In genomic region chr12:1798734-1799067, GRCh38 we compare ENCODE assay signal across 30 cellular contexts. TPM values are rescaled to one million over a fixed set of nuclear protein-coding genes. Genes with fewer than 3 reads are reported as not detected.
A peak's percentile ranks its signal among the peaks of the same experiment; 100 is the strongest.
DNase-seq lines count a peak whose midpoint lies in the region; ATAC-seq and TF ChIP-seq lines count a peak whose summit lies in the region.
"Had no signal": no experiment of that assay in that cellular context is flagged by ENCODE, and none has a peak within 500 bp of the region (broad histone marks: within the 10 kb centered on the region; RNA-seq: fewer than 3 reads in every experiment).

No MANE protein-coding gene starts in this region.

- H2BK120ac ChIP-seq in neuronal stem cell (ENCODE audit: low read depth, low read length), result no peak overlapping the region

- WGBS in neuronal stem cell (ENCODE audit: extremely low coverage in 2 of 2, insufficient read length in 2 of 2, insufficient replicate concordance in 1 of 2), 2 donors, result no CpG with 5 or more reads among the region's 5 CpGs

- no peaks in the 10 kb centered on the region for H3K9me3 Mint-ChIP-seq in activated B cell treated with CpG ODN at 0.5 μM for 24 hours
- H3K9me3 Mint-ChIP-seq: activated naive CD4-positive, alpha-beta T cell treated with anti-CD3 and anti-CD28 coated beads, Interleukin-2, amount 50 U/mL, for 72 hours; activated T-helper 1 cell treated with anti-CD3 and anti-CD28 coated beads, Interleukin-12 subunit alpha, Interleukin-12 subunit beta, Interleukin-2, Interleukin-4 antibody, amounts not matched to agents 30 ng/mL and 10 ng/mL and 1 ng/mL, durations not matched to agents 14 hours and 24 hours and 36 hours; CD14-positive monocyte; GM23338 had no signal

- H3K27me3 ChIP-seq in BLaER1 (no peaks in the 10 kb centered on the region), neuronal stem cell (ENCODE audit: control insufficient read depth in 3 of 3, insufficient read depth in 3 of 3, low read depth in 1 of 3, low read length in 3 of 3) (peaks cover 0 to 12% (median 2%) of the 10 kb centered on the region in 3 experiments)
- no peaks in the 10 kb centered on the region for H3K27me3 ChIP-seq in BLaER1 treated with 17β-estradiol and CSF1 and Interleukin-3, amounts not matched to agents 10 nM and 100 nM
- H3K27me3 ChIP-seq: dorsolateral prefrontal cortex, upper lobe of right lung had no signal

- no peak overlapping the region for H4K8ac ChIP-seq in neuronal stem cell (ENCODE audit: low read depth, low read length)

- no peak overlapping the region for H3K14ac ChIP-seq in neuronal stem cell (ENCODE audit: low read length)

- H3K9me3 ChIP-seq in BLaER1, result no peaks in the 10 kb centered on the region
- no peaks in the 10 kb centered on the region for H3K9me3 ChIP-seq in BLaER1 treated with 17β-estradiol and CSF1 and Interleukin-3, amounts not matched to agents 10 nM and 100 nM (replicated peaks in 1 of 11)
- no peaks in the 10 kb centered on the region for H3K9me3 ChIP-seq in neuronal stem cell (replicated peaks in 1 of 2; ENCODE audit: control insufficient read depth in 2 of 2, insufficient read depth in 1 of 2, low read depth in 1 of 2, low read length in 2 of 2)
- H3K9me3 ChIP-seq: upper lobe of right lung had no signal

- CTCF ChIA-PET in activated B cell treated with CpG ODN at 0.5 μM for 24 hours (lab: Charles Lee), result interaction anchor here (0.8 to 10.4 kb wide), 2 partner anchors 142 to 146 kb away, joined by 3 to 205 read pairs; no protein-coding TSS in a partner anchor

- no peaks in the 10 kb centered on the region for H3K79me1 ChIP-seq in neuronal stem cell (ENCODE audit: low read depth, low read length)

- H3K4me3 ChIP-seq in BLaER1 (no peak overlapping the region), neuronal stem cell (ENCODE audit: low read length in 2 of 2) (no peak overlapping the region)
- peak overlapping the region in 4 of 10 experiments; percentile 61 to 76 (median 64); a peak in 1 of 20 replicates for H3K4me3 ChIP-seq in BLaER1 treated with 17β-estradiol and CSF1 and Interleukin-3, amounts not matched to agents 10 nM and 100 nM
- H3K4me3 ChIP-seq: dorsolateral prefrontal cortex, GM23338, smooth muscle cell, upper lobe of right lung had no signal

- peak overlapping the region; percentile 76 for H2BK15ac ChIP-seq in neuronal stem cell (ENCODE audit: low read length)

- peak overlapping the region; percentile 15 for H3K18ac ChIP-seq in neuronal stem cell (ENCODE audit: low read length)

- no peak overlapping the region for H3K4me3 Mint-ChIP-seq in activated B cell treated with CpG ODN at 0.5 μM for 24 hours
- H3K4me3 Mint-ChIP-seq: activated T-helper 1 cell treated with anti-CD3 and anti-CD28 coated beads, Interleukin-12 subunit alpha, Interleukin-12 subunit beta, Interleukin-2, Interleukin-4 antibody, amounts not matched to agents 30 ng/mL and 10 ng/mL and 1 ng/mL, durations not matched to agents 14 hours and 24 hours and 36 hours; CD14-positive monocyte; GM23338 had no signal

- no peak for ATAC-seq in activated B cell treated with CpG ODN at 0.5 μM for 24 hours (ENCODE audit: low read depth)
- ATAC-seq: activated naive CD4-positive, alpha-beta T cell treated with anti-CD3 and anti-CD28 coated beads, Interleukin-2, amount 50 U/mL, for 72 hours; upper lobe of right lung had no signal

- H3K4me1 ChIP-seq in BLaER1 (peaks cover 98% of the 10 kb centered on the region), neuronal stem cell (ENCODE audit: control insufficient read depth in 2 of 2, insufficient read depth in 1 of 2, low read depth in 1 of 2, low read length in 2 of 2) (peaks cover 5% of the 10 kb centered on the region in 2 donors)
- peaks cover 74 to 99% (median 98%) of the 10 kb centered on the region in 10 experiments for H3K4me1 ChIP-seq in BLaER1 treated with 17β-estradiol and CSF1 and Interleukin-3, amounts not matched to agents 10 nM and 100 nM

- no peak for DNase-seq in activated B cell treated with CpG ODN at 0.5 μM for 24 hours
- DNase-seq in neuronal stem cell (ENCODE audit: low spot score), result no peak
- DNase-seq in medulla oblongata (ENCODE audit: extremely low spot score), result no peak
- no peak for DNase-seq in stimulated activated naive CD4-positive, alpha-beta T cell (lab: John Stamatoyannopoulos, UW)
- no peak for DNase-seq in NCI-H446 treated with DMSO at 0.1 percent for 48 hours (lab: John Stamatoyannopoulos, UW)
- DNase-seq: Karpas-422; NCI-H1436; NCI-H2081 treated with DMSO at 0.1 percent for 48 hours; NCI-H226; NCI-H774; stimulated activated CD4-positive, alpha-beta T cell treated with anti-CD3 and anti-CD28 coated beads, Interleukin-2, amount 100 ng/mL, for 48 hours; substantia nigra; T-helper 2 cell had no signal

- TF ChIP-seq CTCF in activated B cell treated with CpG ODN at 0.5 μM for 24 hours (IDR thresholded peaks at IDR 0.05), result no peak

- H3K4me2 ChIP-seq in BLaER1 (peak overlapping the region; percentile 99), neuronal stem cell (ENCODE audit: insufficient read depth, low read length, poor library complexity, severe bottlenecking) (no peak overlapping the region)
- H3K4me2 ChIP-seq in BLaER1 treated with 17β-estradiol and CSF1 and Interleukin-3, amounts not matched to agents 10 nM and 100 nM, result peak overlapping the region; percentile 95 to 99 (median 97); a peak in 21 of 22 replicates
- H3K4me2 ChIP-seq: GM23338, smooth muscle cell had no signal

- no peaks in the 10 kb centered on the region for H3K27me3 Mint-ChIP-seq in activated B cell treated with CpG ODN at 0.5 μM for 24 hours

- H3K9ac ChIP-seq in BLaER1 (peak overlapping the region; percentile 88), neuronal stem cell (ENCODE audit: low read depth, low read length, poor library complexity) (no peak overlapping the region)
- peak overlapping the region in 8 of 11 experiments; percentile 85 to 94 (median 93); a peak in 14 of 22 replicates for H3K9ac ChIP-seq in BLaER1 treated with 17β-estradiol and CSF1 and Interleukin-3, amounts not matched to agents 10 nM and 100 nM

- H3K27ac ChIP-seq in BLaER1 (peak overlapping the region; percentile 97), neuronal stem cell (replicated peaks; ENCODE audit: low read length) (no peak overlapping the region)
- peak overlapping the region in 9 of 11 experiments; percentile 10 to 100 (median 97); a peak in 17 of 22 replicates for H3K27ac ChIP-seq in BLaER1 treated with 17β-estradiol and CSF1 and Interleukin-3, amounts not matched to agents 10 nM and 100 nM
- H3K27ac ChIP-seq: upper lobe of right lung had no signal

- no peaks in the 10 kb centered on the region for H4K20me1 ChIP-seq in BLaER1
- H4K20me1 ChIP-seq in BLaER1 treated with 17β-estradiol and CSF1 and Interleukin-3, amounts not matched to agents 10 nM and 100 nM, result peaks cover 0 to 20% (median 0%) of the 10 kb centered on the region in 11 experiments; a peak in 5 of 22 replicates

- H3K4ac ChIP-seq in neuronal stem cell (ENCODE audit: low read length), result no peak overlapping the region

- no peaks in the 10 kb centered on the region for H3K36me3 Mint-ChIP-seq in activated B cell treated with CpG ODN at 0.5 μM for 24 hours (ENCODE audit: low read depth)
- H3K36me3 Mint-ChIP-seq: activated naive CD4-positive, alpha-beta T cell treated with anti-CD3 and anti-CD28 coated beads, Interleukin-2, amount 50 U/mL, for 72 hours had no signal

- intact Hi-C loops in activated B cell treated with CpG ODN at 0.5 μM for 24 hours (cut with micrococcal nuclease), result loop anchor here (5.0 kb wide), 1 partner anchor 984 kb away; no protein-coding TSS in a partner anchor

- no peak overlapping the region for H2BK5ac ChIP-seq in neuronal stem cell (ENCODE audit: low read length)

- POLR2A ChIA-PET in activated B cell treated with CpG ODN at 0.5 μM for 24 hours (lab: Charles Lee), result interaction anchor here (0.6 to 1.3 kb wide), 3 partner anchors 120 to 141 kb away, joined by 3 to 6 read pairs (median 6); partner anchors contain the start of gene CACNA2D4

- H2AK5ac ChIP-seq in neuronal stem cell (ENCODE audit: low read depth, low read length), result peak overlapping the region; percentile 38

- no peak overlapping the region for H3K23ac ChIP-seq in neuronal stem cell (ENCODE audit: low read depth, low read length, poor library complexity)

- no peak overlapping the region for H4K91ac ChIP-seq in neuronal stem cell (ENCODE audit: low read depth, low read length, poor library complexity)

- H3K36me3 ChIP-seq in BLaER1, result peaks cover 40% of the 10 kb centered on the region
- peaks cover 0 to 57% (median 23%) of the 10 kb centered on the region in 11 experiments; a peak in 17 of 22 replicates for H3K36me3 ChIP-seq in BLaER1 treated with 17β-estradiol and CSF1 and Interleukin-3, amounts not matched to agents 10 nM and 100 nM
- no peaks in the 10 kb centered on the region for H3K36me3 ChIP-seq in neuronal stem cell (replicated peaks in 1 of 2; ENCODE audit: control insufficient read depth in 2 of 2, insufficient read depth in 2 of 2, low read length in 2 of 2)
- H3K36me3 ChIP-seq: upper lobe of right lung had no signal

- peaks cover 25% of the 10 kb centered on the region for H3K4me1 Mint-ChIP-seq in activated B cell treated with CpG ODN at 0.5 μM for 24 hours

- peak overlapping the region; percentile 54 for H3K27ac Mint-ChIP-seq in activated B cell treated with CpG ODN at 0.5 μM for 24 hours
- H3K27ac Mint-ChIP-seq: activated naive CD4-positive, alpha-beta T cell treated with anti-CD3 and anti-CD28 coated beads, Interleukin-2, amount 50 U/mL, for 72 hours; activated T-helper 1 cell treated with anti-CD3 and anti-CD28 coated beads, Interleukin-12 subunit alpha, Interleukin-12 subunit beta, Interleukin-2, Interleukin-4 antibody, amounts not matched to agents 30 ng/mL and 10 ng/mL and 1 ng/mL, durations not matched to agents 14 hours and 24 hours and 36 hours; GM23338 had no signal

- no peak overlapping the region for H2AFZ ChIP-seq in neuronal stem cell (ENCODE audit: low read length)
- H2AFZ ChIP-seq: GM23338 had no signal

- H2BK12ac ChIP-seq in neuronal stem cell (ENCODE audit: low read length), result no peak overlapping the region

RNA-seq across cellular contexts. Expression of gene LRTM2, which starts 21.7 kb away (rescaled TPM):
- total RNA-seq in activated B cell treated with CpG ODN at 0.5 μM for 24 hours, result not detected in 2 replicates
- polyA plus RNA-seq in neuronal stem cell (2013, experiment 1 of 2), result 0.03 TPM
- polyA plus RNA-seq in neuronal stem cell (2013, experiment 2 of 2), result 0.03 TPM
- total RNA-seq: activated naive CD4-positive, alpha-beta T cell treated with anti-CD3 and anti-CD28 coated beads, Interleukin-2, amount 50 U/mL, for 72 hours; activated T-helper 1 cell treated with anti-CD3 and anti-CD28 coated beads, Interleukin-12 subunit alpha, Interleukin-12 subunit beta, Interleukin-2, Interleukin-4 antibody, amounts not matched to agents 30 ng/mL and 10 ng/mL and 1 ng/mL, durations not matched to agents 14 hours and 24 hours and 36 hours; astrocyte; cardiac septum; Daoy; GM23338; lung microvascular endothelial cell; osteoblast; renal cortical epithelial cell; RPMI7951; SK-MEL-5; smooth muscle cell; upper lobe of right lung had no signal
- polyA plus RNA-seq: CD14-positive monocyte, smooth muscle cell had no signal
